Comparison of ENCODE assay signal across 35 cellular contexts in genomic region chr2:173247156-173247555, GRCh38.
"Had no signal": no experiment of that assay in that cellular context is flagged by ENCODE, and none has a peak within 500 bp of the region (broad histone marks: within the 10 kb centered on the region; RNA-seq: fewer than 3 reads in every experiment).

No MANE protein-coding gene starts in this region.

- H3K9me3 ChIP-seq: MG63 had no signal

- H3K4me3 ChIP-seq: MG63 had no signal

- DNase-seq: Karpas-422, Kasumi-1, MG63, MM.1S, MV-4-11, NCI-H1048, NCI-H1092, NCI-H1092 treated with DMSO at 0.1 percent for 48 hours, NCI-H1105, NCI-H1105 treated with DMSO at 0.1 percent for 48 hours, NCI-H1417, NCI-H1417 treated with DMSO at 0.1 percent for 48 hours, NCI-H1436, NCI-H1436 treated with DMSO at 0.1 percent for 48 hours, NCI-H1694, NCI-H1694 treated with DMSO at 0.1 percent for 48 hours, NCI-H187, NCI-H187 treated with DMSO at 0.1 percent for 48 hours, NCI-H1930, NCI-H2029, NCI-H2029 treated with DMSO at 0.1 percent for 48 hours, NCI-H2081, NCI-H2081 treated with DMSO at 0.1 percent for 48 hours, NCI-H2107, NCI-H2171, NCI-H2171 treated with DMSO at 0.1 percent for 48 hours, NCI-H2227 treated with DMSO at 0.1 percent for 48 hours, NCI-H226, NCI-H345, NCI-H446, NCI-H446 treated with DMSO at 0.1 percent for 48 hours, NCI-H510A, NCI-H510A treated with DMSO at 0.1 percent for 48 hours, NCI-H524, NCI-H524 treated with DMSO at 0.1 percent for 48 hours had no signal

- H3K36me3 ChIP-seq: MG63 had no signal

- H3K27me3 ChIP-seq: MG63 had no signal
